8 cellular contexts compared by ENCODE assay signal in genomic region chr9:73183917-73184861, GRCh38. TPM values are rescaled to one million over a fixed set of nuclear protein-coding genes. Genes with fewer than 3 reads are reported as not detected.
DNase-seq lines count a peak whose midpoint lies in the region; ATAC-seq, FAIRE-seq and TF ChIP-seq lines count a peak whose summit lies in the region.

No MANE protein-coding gene starts in this region.

- no peaks in the 10 kb centered on the region for H3K36me3 ChIP-seq in GM12878 (ENCODE audit: control insufficient read depth in 2 of 2, insufficient read depth in 2 of 2, low read length in 1 of 2)
- H3K36me3 ChIP-seq in lung (ENCODE audit: control insufficient read depth in 2 of 2, insufficient read depth in 2 of 2, low read length in 2 of 2) = no peaks in the 10 kb centered on the region
- H3K36me3 ChIP-seq in effector memory CD4-positive, alpha-beta T cell (ENCODE audit: control insufficient read depth, insufficient read depth, low read length) = no peaks in the 10 kb centered on the region

- H3K9ac ChIP-seq in GM12878 (ENCODE audit: control insufficient read depth, insufficient read depth, low read length) = no peak overlapping the region

- in situ Hi-C loops in GM12878 (cut with MboI) = loop anchor here (10.0 kb wide), 1 partner anchor 329 kb away; no protein-coding TSS in a partner anchor

- no peak for FAIRE-seq in GM12878 (lab: Jason Lieb, UNC)

- no peak for TF ChIP-seq POLR2A in GM12878 (IDR thresholded peaks at IDR 0.05; ENCODE audit: low read depth, low read length)

- no peaks in the 10 kb centered on the region for H4K20me1 ChIP-seq in GM12878 (ENCODE audit: control insufficient read depth, insufficient read depth)

- 32% methylated on average over 3 of the region's 3 CpGs for WGBS in GM12878 (ENCODE audit: insufficient coverage, insufficient replicate concordance, low lambda C conversion rate, missing lambda C conversion rate)
- WGBS in lung, 2 donors = 55 to 66% methylated on average over 3 of the region's 3 CpGs

- no peak for TF ChIP-seq EP300 in GM12878 (IDR thresholded peaks at IDR 0.05; ENCODE audit: borderline replicate concordance in 1 of 2, control insufficient read depth in 1 of 2, low read depth in 2 of 2, low read length in 2 of 2)

- no peak overlapping the region for H2AFZ ChIP-seq in GM12878 (ENCODE audit: control insufficient read depth, low read depth, low read length)

- SMC1A ChIA-PET in GM12878 (lab: Charles Lee; ENCODE audit: uncharacterized antibody, unreplicated experiment) = interaction anchor here (0.9 to 4.9 kb wide), 11 partner anchors 10 to 105 kb away, joined by 3 to 46 read pairs (median 4); no protein-coding TSS in a partner anchor

- intact Hi-C loops in GM12878 (cut with micrococcal nuclease; ENCODE audit: unreplicated experiment) = loop anchor here (1.0 to 10.0 kb wide), 4 partner anchors 77 to 327 kb away; no protein-coding TSS in a partner anchor

- H3K27me3 Mint-ChIP-seq in stimulated activated naive CD8-positive, alpha-beta T cell treated with anti-CD3 and anti-CD28 coated beads, Interleukin-15, amount 100 ng/mL, for 72 hours = peaks cover 29% of the 10 kb centered on the region

- H3K27ac Mint-ChIP-seq in stimulated activated naive CD8-positive, alpha-beta T cell treated with anti-CD3 and anti-CD28 coated beads, Interleukin-15, amount 100 ng/mL, for 72 hours = no peak overlapping the region

- peaks cover 0 to 6% of the 10 kb centered on the region in 2 donors for H3K9me3 Mint-ChIP-seq in stimulated activated naive CD8-positive, alpha-beta T cell treated with anti-CD3 and anti-CD28 coated beads, Interleukin-15, amount 100 ng/mL, for 72 hours

- peak in 2 of 3 experiments; percentile 9 to 15; a peak in 3 of 6 replicates for TF ChIP-seq CTCF in GM12878 (IDR thresholded peaks at IDR 0.05 in 2 of 3, conservative IDR thresholded peaks at IDR 0.05 in 1 of 3; ENCODE audit: control insufficient read depth in 2 of 3, extremely low read depth in 1 of 3, insufficient read depth in 1 of 3, low read depth in 3 of 3, low read length in 3 of 3)
- peak; percentile 34 for TF ChIP-seq CTCF in lung (IDR thresholded peaks at IDR 0.05; ENCODE audit: control extremely low read depth, extremely low read depth)

- H3K4me2 ChIP-seq in GM12878 (ENCODE audit: control insufficient read depth, insufficient read depth) = no peak overlapping the region

- RAD21 ChIA-PET in GM12878 (lab: Charles Lee; ENCODE audit: unreplicated experiment) = interaction anchor here (1.7 to 9.0 kb wide), 4 partner anchors 10 to 78 kb away, joined by 5 to 108 read pairs (median 6); no protein-coding TSS in a partner anchor

- H3K27ac ChIP-seq in GM12878 (ENCODE audit: control insufficient read depth, insufficient read depth) = no peak overlapping the region
- H3K27ac ChIP-seq in lung (ENCODE audit: low read depth in 1 of 2, low read length in 1 of 2) = no peak overlapping the region
- H3K27ac ChIP-seq in effector memory CD4-positive, alpha-beta T cell (ENCODE audit: insufficient read depth, low read length, poor library complexity, severe bottlenecking) = no peak overlapping the region

- H3K4me1 Mint-ChIP-seq in stimulated activated naive CD8-positive, alpha-beta T cell treated with anti-CD3 and anti-CD28 coated beads, Interleukin-15, amount 100 ng/mL, for 72 hours = peaks cover 5% of the 10 kb centered on the region

- no peaks in the 10 kb centered on the region for H3K9me3 ChIP-seq in GM12878 (replicated peaks; ENCODE audit: control insufficient read depth, insufficient read depth, low read length)
- no peaks in the 10 kb centered on the region for H3K9me3 ChIP-seq in lung (ENCODE audit: control insufficient read depth in 2 of 2, insufficient read depth in 1 of 2, low read length in 1 of 2)
- H3K9me3 ChIP-seq in effector memory CD4-positive, alpha-beta T cell (ENCODE audit: control insufficient read depth, low read length) = no peaks in the 10 kb centered on the region

- no TSS peak for BruUV-seq in GM12878 (replicated peaks; lab: Mats Ljungman, UMichigan)

- ATAC-seq in stimulated activated naive CD8-positive, alpha-beta T cell treated with anti-CD3 and anti-CD28 coated beads, Interleukin-15, Interleukin-2, amounts not matched to agents 100 U/mL and 50 U/mL, for 24 hours = peak; percentile 46
- ATAC-seq in stimulated activated naive CD8-positive, alpha-beta T cell treated with anti-CD3 and anti-CD28 coated beads, Interleukin-15, amount 100 ng/mL, for 72 hours = no peak
- ATAC-seq in GM12878 (peak; percentile 51; the same call in 1 of the 3 replicates), lung (ENCODE audit: insufficient read depth, low FRiP score) (no peak), GM18520 (IDR thresholded peaks at IDR 0.05; ENCODE audit: unreplicated experiment) (no peak)

- H3K4me3 Mint-ChIP-seq in stimulated activated naive CD8-positive, alpha-beta T cell treated with anti-CD3 and anti-CD28 coated beads, Interleukin-15, amount 100 ng/mL, for 72 hours = no peak overlapping the region

- TF ChIP-seq RAD21 in GM12878 (IDR thresholded peaks at IDR 0.05; ENCODE audit: insufficient read depth, low read depth, low read length) = peak; percentile 79

- no peaks in the 10 kb centered on the region for H3K79me2 ChIP-seq in GM12878 (ENCODE audit: control insufficient read depth, insufficient read depth, low read length)

- DNase-seq in stimulated activated naive CD8-positive, alpha-beta T cell treated with anti-CD3 and anti-CD28 coated beads, Interleukin-15, Interleukin-2, amounts not matched to agents 100 U/mL and 50 U/mL, for 24 hours = no peak
- no peak for DNase-seq in stimulated activated naive CD8-positive, alpha-beta T cell treated with anti-CD3 and anti-CD28 coated beads, Interleukin-15, amount 100 ng/mL, for 72 hours
- DNase-seq in NCI-H2029 (lab: John Stamatoyannopoulos, UW) (peak; percentile 29), GM12878 (ENCODE audit: low read depth, low spot score) (no peak), lung (ENCODE audit: low spot score) (no peak)
- DNase-seq in effector memory CD4-positive, alpha-beta T cell = no peak
- DNase-seq in stimulated activated CD4-positive, alpha-beta T cell treated with anti-CD3 and anti-CD28 coated beads, Interleukin-1b, Interleukin-23, amount 100 ng/mL, for 48 hours = no peak

- no peaks in the 10 kb centered on the region for H3K27me3 ChIP-seq in GM12878 (replicated peaks in 1 of 2; ENCODE audit: control insufficient read depth in 2 of 2, insufficient read depth in 2 of 2, low read length in 1 of 2)
- H3K27me3 ChIP-seq in lung (ENCODE audit: control insufficient read depth, insufficient read depth) = no peaks in the 10 kb centered on the region
- no peaks in the 10 kb centered on the region for H3K27me3 ChIP-seq in effector memory CD4-positive, alpha-beta T cell (replicated peaks; ENCODE audit: control insufficient read depth, insufficient read depth, low read length, poor library complexity, severe bottlenecking)

- H3K4me3 ChIP-seq in GM12878 = no peak overlapping the region
- H3K4me3 ChIP-seq in lung = no peak overlapping the region
- no peak overlapping the region for H3K4me3 ChIP-seq in effector memory CD4-positive, alpha-beta T cell (ENCODE audit: insufficient read depth, low read depth, low read length, poor library complexity, severe bottlenecking)

- POLR2A ChIA-PET in GM12878 (lab: Charles Lee) = no interaction called here

- CTCF ChIA-PET in GM12878 (lab: Yijun Ruan, JAX) = interaction anchor here (0.6 to 8.7 kb wide), 15 partner anchors 12 to 313 kb away, joined by 3 to 174 read pairs (median 7); no protein-coding TSS in a partner anchor

- H3K4me1 ChIP-seq in GM12878 (ENCODE audit: control insufficient read depth, insufficient read depth, low read length) (peaks cover 4% of the 10 kb centered on the region; the same call in 1 of the 2 replicates), lung (ENCODE audit: control insufficient read depth in 2 of 2, insufficient read depth in 2 of 2, low read length in 2 of 2) (no peaks in the 10 kb centered on the region)
- no peaks in the 10 kb centered on the region for H3K4me1 ChIP-seq in effector memory CD4-positive, alpha-beta T cell (ENCODE audit: control insufficient read depth, insufficient read depth, low read length, poor library complexity, severe bottlenecking)

TF ChIP-seq in GM12878, 131 proteins besides CTCF, POLR2A, EP300 and RAD21:
- TF ChIP-seq SMC3 (IDR thresholded peaks at IDR 0.05; ENCODE audit: borderline replicate concordance, low read length) (peak; percentile 66; the same call in 1 of the 2 replicates), ZNF207 (IDR thresholded peaks at IDR 0.05; ENCODE audit: borderline replicate concordance) (no peak)

RNA-seq across cellular contexts. Expression of gene ANXA1, which starts 32.5 kb away (rescaled TPM):
- total RNA-seq in GM12878 (2013; cell fraction: nucleolus; rRNA removed) = 1.3 TPM in 1 of 2 replicates, not detected in the other
- total RNA-seq in GM12878 (2014; rRNA removed) (9.1 and 9.5 TPM in 2 replicates), GM12878 (2014; rRNA removed; fragmentation: Illumina TruSeq; extraction: Trizol) (13.1 and 13.5 TPM in 2 replicates), GM12878 (2021) (8.2 and 9.3 TPM in 2 replicates), lung (100 to 1,000 TPM; 234 to 384 TPM)
- polyA plus RNA-seq in GM12878 (2011; ENCODE audit: low read depth) = 1.00 TPM
- polyA plus RNA-seq in GM12878 (2011; rRNA removed) (30.1 and 44.3 TPM in 2 replicates), GM12878 (2014; fragmentation: Illumina TruSeq; extraction: Trizol) (14.4 and 20.0 TPM in 2 replicates), GM12878 (2014; fragmentation: Nextera tagmentation; extraction: Ambion mirVana) (10 to 100 TPM; 20.2 to 20.4 TPM), GM12878 (2014; rRNA removed) (8.2 and 10.7 TPM in 2 replicates), GM12878 (2016; fragmentation: Nextera tagmentation; extraction: Ambion mirVana) (10 to 100 TPM in 1 of 2 experiments, 1 to 10 TPM in 1; 6.6 to 12.0 TPM), lung (100 to 1,000 TPM; 437 to 477 TPM)
- 12.9 and 13.3 TPM in 2 replicates for polyA plus RNA-seq in GM12878 (2011; cell fraction: cytosol; rRNA removed)
- polyA plus RNA-seq in GM12878 (2011; cell fraction: nucleus; rRNA removed) = 12.5 and 14.3 TPM in 2 replicates
- 1.3 and 1.4 TPM in 2 replicates for polyA plus RNA-seq in GM12878 (2012)
- polyA minus RNA-seq in GM12878 (2011; rRNA and poly(A)+ RNA removed) = 12.2 and 12.7 TPM in 2 replicates
- polyA minus RNA-seq in GM12878 (2011; cell fraction: cytosol; rRNA and poly(A)+ RNA removed) = 6.4 and 9.3 TPM in 2 replicates
- polyA minus RNA-seq in GM12878 (2011; cell fraction: nucleus; rRNA and poly(A)+ RNA removed) = 5.4 and 9.2 TPM in 2 replicates

Comparison
In these comparisons a context has a peak if more than half of its experiments do, and no peak if none do; other contexts are left out.
1. ATAC-seq: peak in stimulated activated naive CD8-positive, alpha-beta T cell treated with anti-CD3 and anti-CD28 coated beads, Interleukin-15, Interleukin-2, amounts not matched to agents 100 U/mL and 50 U/mL, for 24 hours (single experiment) and GM12878 (single experiment); none in stimulated activated naive CD8-positive, alpha-beta T cell treated with anti-CD3 and anti-CD28 coated beads, Interleukin-15, amount 100 ng/mL, for 72 hours (single experiment), lung (single experiment) and GM18520 (single experiment).
2. RNA of gene ANXA1, which starts 32.5 kb away (total RNA-seq): 234 to 384 TPM in lung; 1.3 to 13.5 TPM in GM12878; every median in the first group is over 10 times any median in the second.